Comparison of ENCODE assay signal across 8 cellular contexts in genomic region chr5:16784843-16785791, GRCh38.
A peak's percentile ranks its signal among the peaks of the same experiment; 100 is the strongest.
DNase-seq lines count a peak whose midpoint lies in the region; ATAC-seq and TF ChIP-seq lines count a peak whose summit lies in the region.

No MANE protein-coding gene starts in this region.

- H3K4me3 Mint-ChIP-seq in Caco-2 (ENCODE audit: unreplicated experiment): no peak overlapping the region

- ATAC-seq in GM21515 (IDR thresholded peaks at IDR 0.05; ENCODE audit: unreplicated experiment) (peak; percentile 85), HG03571 (IDR thresholded peaks at IDR 0.05; ENCODE audit: unreplicated experiment) (peak; percentile 96)

- POLR2A ChIA-PET in GM10248 (lab: Yijun Ruan, JAX): no interaction called here
- POLR2A ChIA-PET in Caco-2 (lab: Charles Lee): no interaction called here

- peaks cover 4% of the 10 kb centered on the region; the same call in 1 of the 2 replicates for H3K36me3 ChIP-seq in Caco-2 (ENCODE audit: control insufficient read depth, insufficient read depth, low read length)

- DNase-seq in GM10248 (ENCODE audit: extremely low spot score): peak; percentile 28
- peak; percentile 19 for DNase-seq in islet precursor cell
- DNase-seq in GM20000 (ENCODE audit: low spot score): no peak
- no peak for DNase-seq in DMS79 treated with DMSO at 0.1 percent for 48 hours (lab: John Stamatoyannopoulos, UW)
- no peak for DNase-seq in Caco-2
- no peak for DNase-seq in HuH-7.5 (ENCODE audit: low spot score)

- no peaks in the 10 kb centered on the region for H3K27me3 ChIP-seq in Caco-2 (replicated peaks; ENCODE audit: control insufficient read depth, insufficient read depth, low read length)

- no peaks in the 10 kb centered on the region for H3K9me3 Mint-ChIP-seq in Caco-2 (ENCODE audit: unreplicated experiment)

- peaks cover 6% of the 10 kb centered on the region for H3K4me1 Mint-ChIP-seq in Caco-2 (ENCODE audit: low read depth, unreplicated experiment)

- H3K27me3 Mint-ChIP-seq in Caco-2 (ENCODE audit: insufficient read depth, unreplicated experiment): no peaks in the 10 kb centered on the region

- TF ChIP-seq CTCF in GM10248 (IDR thresholded peaks at IDR 0.05; ENCODE audit: control extremely low read depth, extremely low read depth, low read depth, missing control alignments) (no peak), GM20000 (IDR thresholded peaks at IDR 0.05; ENCODE audit: extremely low read depth, missing control alignments) (no peak), Caco-2 (IDR thresholded peaks at IDR 0.05; ENCODE audit: insufficient read depth in 1 of 2, low read depth in 1 of 2, low read length in 1 of 2, severe bottlenecking in 1 of 2, unreplicated experiment in 1 of 2) (no peak)

- peaks cover 71% of the 10 kb centered on the region for H3K36me3 Mint-ChIP-seq in Caco-2 (ENCODE audit: insufficient read depth, unreplicated experiment)

- no peak overlapping the region for H3K4me3 ChIP-seq in Caco-2 (ENCODE audit: low read depth, low read length)

- CTCF ChIA-PET in GM10248 (lab: Yijun Ruan, JAX) (interaction anchor here (1.4 to 4.0 kb wide), 2 partner anchors 348 to 405 kb away, joined by 4 to 18 read pairs; no protein-coding TSS in a partner anchor), Caco-2 (lab: Charles Lee) (no interaction called here)

- H3K27ac Mint-ChIP-seq in Caco-2 (ENCODE audit: unreplicated experiment): no peak overlapping the region

- no TSS peak for BruUV-seq in Caco-2 (replicated peaks; lab: Mats Ljungman, UMichigan)

- no peaks in the 10 kb centered on the region for H3K4me1 ChIP-seq in Caco-2

- intact Hi-C loops in Caco-2 (cut with micrococcal nuclease; ENCODE audit: unreplicated experiment): no loop called here

- no peaks in the 10 kb centered on the region for H3K9me3 ChIP-seq in Caco-2

Comparison
In these comparisons a context has a peak if more than half of its experiments do, and no peak if none do; other contexts are left out.
1. DNase-seq: peak in GM10248 (single experiment) and islet precursor cell (single experiment); none in GM20000 (single experiment), DMS79 treated with DMSO at 0.1 percent for 48 hours (single experiment), Caco-2 (0 of 2) and HuH-7.5 (single experiment).